In the genomic region with DNA sequence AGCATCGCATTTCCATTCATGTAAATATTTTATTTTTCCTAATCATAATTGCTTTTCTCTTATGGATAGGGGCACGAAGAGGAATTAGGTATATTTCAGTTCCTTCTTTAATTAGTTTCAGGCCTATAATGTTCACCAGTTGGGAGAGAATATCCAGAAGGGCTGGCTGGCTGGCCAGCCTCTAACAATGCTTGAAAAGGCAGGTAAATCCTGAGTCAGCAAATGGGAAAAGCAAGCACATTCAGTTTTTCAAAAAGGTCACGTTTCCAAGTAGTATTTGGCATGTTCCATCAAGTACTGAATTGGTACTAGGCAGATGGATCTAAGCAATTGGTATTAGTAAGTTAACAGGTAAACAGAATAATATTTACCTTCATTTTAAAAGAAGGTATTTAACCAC, we compare ENCODE assay signal across 15 cellular contexts. TPM values are rescaled to one million over a fixed set of nuclear protein-coding genes. Genes with fewer than 3 reads are reported as not detected.
DNase-seq lines count a peak whose midpoint lies in the region; ATAC-seq and TF ChIP-seq lines count a peak whose summit lies in the region.
"Had no signal": no experiment of that assay in that cellular context is flagged by ENCODE, and none has a peak within 500 bp of the region (broad histone marks: within the 10 kb centered on the region; RNA-seq: fewer than 3 reads in every experiment).

No MANE protein-coding gene starts in this region.

- H3K27ac Mint-ChIP-seq in activated naive CD4-positive, alpha-beta T cell treated with anti-CD3 and anti-CD28 coated beads, Interleukin-2, amount 50 U/mL, for 24 hours = peak overlapping the region; percentile 74
- peak overlapping the region in 1 of 2 donors; percentile 52 for H3K27ac Mint-ChIP-seq in activated naive CD4-positive, alpha-beta T cell treated with anti-CD3 and anti-CD28 coated beads, Interleukin-2, amount 50 U/mL, for 72 hours
- peak overlapping the region in 5 of 6 donors; percentile 72 to 81 (median 75) for H3K27ac Mint-ChIP-seq in immature natural killer cell

- no peaks in the 10 kb centered on the region for H3K27me3 ChIP-seq in OCI-LY3 (ENCODE audit: low read depth, low read length)
- H3K27me3 ChIP-seq in thyroid gland = no peaks in the 10 kb centered on the region
- H3K27me3 ChIP-seq: SJSA1 had no signal

- no peak for ATAC-seq in activated naive CD4-positive, alpha-beta T cell treated with anti-CD3 and anti-CD28 coated beads, Interleukin-2, amount 50 U/mL, for 72 hours
- ATAC-seq: PC-3 had no signal

- H3K4me3 Mint-ChIP-seq in activated naive CD4-positive, alpha-beta T cell treated with anti-CD3 and anti-CD28 coated beads, Interleukin-2, amount 50 U/mL, for 24 hours = no peak overlapping the region
- H3K4me3 Mint-ChIP-seq in immature natural killer cell = no peak overlapping the region

- TF ChIP-seq CTCF in OCI-LY3 (IDR thresholded peaks at IDR 0.05; ENCODE audit: low read depth, low read length) (no peak), thyroid gland (IDR thresholded peaks at IDR 0.05) (no peak)

- H3K27ac ChIP-seq in OCI-LY3 (ENCODE audit: low read length) (peak overlapping the region; percentile 91), thyroid gland (peak overlapping the region; percentile 31 to 48 (median 34))
- H3K27ac ChIP-seq: C4-2B, SJSA1 had no signal

- H3K79me2 ChIP-seq in OCI-LY3 (ENCODE audit: low read length) = peaks cover 79% of the 10 kb centered on the region

- peaks cover 87% of the 10 kb centered on the region for H3K4me1 ChIP-seq in OCI-LY3 (ENCODE audit: low read length)
- peaks cover 8 to 29% of the 10 kb centered on the region in 2 donors for H3K4me1 ChIP-seq in thyroid gland
- H3K4me1 ChIP-seq: HAP-1 had no signal

- peaks cover 38% of the 10 kb centered on the region for H3K4me1 Mint-ChIP-seq in activated naive CD4-positive, alpha-beta T cell treated with anti-CD3 and anti-CD28 coated beads, Interleukin-2, amount 50 U/mL, for 24 hours
- H3K4me1 Mint-ChIP-seq in immature natural killer cell = peaks cover 35 to 83% of the 10 kb centered on the region in 2 donors

- H3K27me3 Mint-ChIP-seq in activated naive CD4-positive, alpha-beta T cell treated with anti-CD3 and anti-CD28 coated beads, Interleukin-2, amount 50 U/mL, for 24 hours = no peaks in the 10 kb centered on the region
- no peaks in the 10 kb centered on the region for H3K27me3 Mint-ChIP-seq in immature natural killer cell (ENCODE audit: low read depth in 3 of 3)

- peak overlapping the region; percentile 89 for H3K4me2 ChIP-seq in OCI-LY3 (ENCODE audit: low read length)

- H3K9me3 Mint-ChIP-seq in activated naive CD4-positive, alpha-beta T cell treated with anti-CD3 and anti-CD28 coated beads, Interleukin-2, amount 50 U/mL, for 24 hours = no peaks in the 10 kb centered on the region
- no peaks in the 10 kb centered on the region for H3K9me3 Mint-ChIP-seq in activated naive CD4-positive, alpha-beta T cell treated with anti-CD3 and anti-CD28 coated beads, Interleukin-2, amount 50 U/mL, for 72 hours
- H3K9me3 Mint-ChIP-seq in immature natural killer cell = peaks cover 0 to 2% (median 0%) of the 10 kb centered on the region in 6 donors

- H3K4me3 ChIP-seq in OCI-LY3 (ENCODE audit: low read length) = peak overlapping the region; percentile 55
- no peak overlapping the region for H3K4me3 ChIP-seq in thyroid gland (replicated peaks in 1 of 3)
- H3K4me3 ChIP-seq: HAP-1, SJSA1 had no signal

- no peak for TF ChIP-seq POLR2A in thyroid gland (IDR thresholded peaks at IDR 0.05)

- H3K36me3 Mint-ChIP-seq in activated naive CD4-positive, alpha-beta T cell treated with anti-CD3 and anti-CD28 coated beads, Interleukin-2, amount 50 U/mL, for 24 hours = peaks cover 12% of the 10 kb centered on the region
- H3K36me3 Mint-ChIP-seq in activated naive CD4-positive, alpha-beta T cell treated with anti-CD3 and anti-CD28 coated beads, Interleukin-2, amount 50 U/mL, for 72 hours = peaks cover 14 to 20% of the 10 kb centered on the region in 2 donors
- H3K36me3 Mint-ChIP-seq in immature natural killer cell = peaks cover 12 to 39% (median 14%) of the 10 kb centered on the region in 3 donors

- no peak overlapping the region for H2AFZ ChIP-seq in OCI-LY3 (ENCODE audit: low read depth, low read length)

- H4K20me1 ChIP-seq in OCI-LY3 (ENCODE audit: insufficient read depth, low read length) = no peaks in the 10 kb centered on the region

- intact Hi-C loops in thyroid gland (cut with DNase I) = no loop called here

- H3K9me3 ChIP-seq in OCI-LY3 (ENCODE audit: insufficient read depth, low read length) = no peaks in the 10 kb centered on the region
- H3K9me3 ChIP-seq in thyroid gland = no peaks in the 10 kb centered on the region
- H3K9me3 ChIP-seq: HAP-1, SJSA1 had no signal

- no peak for DNase-seq in activated naive CD4-positive, alpha-beta T cell treated with anti-CD3 and anti-CD28 coated beads, Interleukin-2, amount 50 U/mL, for 72 hours (ENCODE audit: low spot score in 2 of 2)
- DNase-seq in immature natural killer cell = no peak
- peak; percentile 41 to 55 for DNase-seq in thyroid gland
- DNase-seq in activated CD4-positive, CD25-positive, alpha-beta regulatory T cell (lab: John Stamatoyannopoulos, UW) = no peak
- no peak for DNase-seq in Ammon's horn (ENCODE audit: low spot score)
- DNase-seq: DMS 273 treated with DMSO at 0.1 percent for 48 hours, NCI-H1105 treated with DMSO at 0.1 percent for 48 hours, NCI-H187 treated with DMSO at 0.1 percent for 48 hours, NCI-H526 treated with DMSO at 0.1 percent for 48 hours, PC-3 had no signal

- WGBS in thyroid gland, 2 donors = 57 to 58% methylated on average over 3 of the region's 3 CpGs

- peaks cover 54% of the 10 kb centered on the region for H3K36me3 ChIP-seq in OCI-LY3 (replicated peaks; ENCODE audit: low read depth, low read length)
- H3K36me3 ChIP-seq in thyroid gland = no peaks in the 10 kb centered on the region
- H3K36me3 ChIP-seq: HAP-1 had no signal

- peak overlapping the region; percentile 74 for H3K9ac ChIP-seq in OCI-LY3 (ENCODE audit: low read length)

RNA-seq across cellular contexts. Expression of a gene that starts 8.0 kb away (rescaled TPM):
- total RNA-seq in activated naive CD4-positive, alpha-beta T cell treated with anti-CD3 and anti-CD28 coated beads, Interleukin-2, amount 50 U/mL, for 72 hours = 10 to 100 TPM; 22.3 to 39.0 TPM
- polyA plus RNA-seq in immature natural killer cell = 100 to 1,000 TPM; 156 to 206 (median 197) TPM
- 10 to 100 TPM; 52.4 to 78.1 (median 58.9) TPM for total RNA-seq in thyroid gland

RNA-seq across cellular contexts. Expression of a gene that starts 17.3 kb away (rescaled TPM):
- total RNA-seq in activated naive CD4-positive, alpha-beta T cell treated with anti-CD3 and anti-CD28 coated beads, Interleukin-2, amount 50 U/mL, for 72 hours = 100 to 1,000 TPM in 1 of 2 donors, 10 to 100 TPM in 1; 97.1 to 173 TPM
- 10 to 100 TPM in 2 of 3 donors, 1 to 10 TPM in 1; 7.8 to 20.3 (median 18.9) TPM for polyA plus RNA-seq in immature natural killer cell
- 100 to 1,000 TPM; 122 to 237 (median 177) TPM for total RNA-seq in thyroid gland

RNA-seq across cellular contexts. Expression of a gene that starts 45.8 kb away (rescaled TPM):
- total RNA-seq in activated naive CD4-positive, alpha-beta T cell treated with anti-CD3 and anti-CD28 coated beads, Interleukin-2, amount 50 U/mL, for 72 hours = 10 to 100 TPM; 31.1 to 64.4 TPM
- polyA plus RNA-seq in immature natural killer cell = 10 to 100 TPM in 1 of 3 donors, 1 to 10 TPM in 2; 5.2 to 14.9 (median 6.4) TPM
- 10 to 100 TPM; 52.1 to 98.9 (median 64.6) TPM for total RNA-seq in thyroid gland

Comparison
In these comparisons a context has a peak if more than half of its experiments do, and no peak if none do; other contexts are left out.
1. DNase-seq: peak in thyroid gland (2 of 2); none in activated naive CD4-positive, alpha-beta T cell treated with anti-CD3 and anti-CD28 coated beads, Interleukin-2, amount 50 U/mL, for 72 hours (0 of 2), immature natural killer cell (0 of 3), activated CD4-positive, CD25-positive, alpha-beta regulatory T cell (0 of 4) and Ammon's horn (single experiment).